20 cellular contexts compared by ENCODE assay signal in genomic region chr1:228249508-228250305, GRCh38.
"Had no signal": no experiment of that assay in that cellular context is flagged by ENCODE, and none has a peak within 500 bp of the region (broad histone marks: within the 10 kb centered on the region; RNA-seq: fewer than 3 reads in every experiment).

No MANE protein-coding gene starts in this region.

- H3K4me3 Mint-ChIP-seq: natural killer cell; stimulated activated memory B cell treated with anti-CD40 and anti-IgM and Interleukin-4, amounts not matched to agents 10 μg/mL and 1 μg/mL and 100 μg/mL, for 72 hours had no signal

- DNase-seq: dermis blood vessel endothelial cell; effector memory CD4-positive, alpha-beta T cell; erythroblast; head of caudate nucleus; left cardiac atrium; left lung; lower lobe of right lung; natural killer cell; pancreas; sigmoid colon; stimulated activated CD4-positive, alpha-beta T cell treated with anti-CD3 and anti-CD28 coated beads, Interleukin-4, amount 100 ng/mL, for 4 hours; stimulated activated naive CD8-positive, alpha-beta T cell treated with anti-CD3 and anti-CD28 coated beads, Interleukin-15, Interleukin-2, amounts not matched to agents 100 U/mL and 50 U/mL, for 24 hours; uterus had no signal

- H3K27ac ChIP-seq: coronary artery, hepatocyte, left lung, lower lobe of right lung, neutrophil, pancreas, sigmoid colon, thoracic aorta, tibial nerve, upper lobe of left lung, uterus had no signal

- H3K36me3 ChIP-seq: neutrophil, uterus had no signal

- H3K9me3 ChIP-seq: neutrophil had no signal

- H3K4me1 ChIP-seq: left lung, lower lobe of right lung, pancreas, sigmoid colon, tibial nerve, upper lobe of left lung, uterus had no signal

- H3K27me3 ChIP-seq: hepatocyte, left lung, neutrophil, pancreas, sigmoid colon, tibial nerve, upper lobe of left lung, uterus had no signal

- H3K4me3 ChIP-seq: coronary artery, hepatocyte, left lung, lower lobe of right lung, pancreas, sigmoid colon, thoracic aorta, tibial nerve, upper lobe of left lung, uterus had no signal

- H3K4me2 ChIP-seq: hepatocyte had no signal

- H3K4me1 Mint-ChIP-seq: natural killer cell; stimulated activated memory B cell treated with anti-CD40 and anti-IgM and Interleukin-4, amounts not matched to agents 10 μg/mL and 1 μg/mL and 100 μg/mL, for 72 hours had no signal

- H3K27me3 Mint-ChIP-seq: stimulated activated memory B cell treated with anti-CD40 and anti-IgM and Interleukin-4, amounts not matched to agents 10 μg/mL and 1 μg/mL and 100 μg/mL, for 72 hours had no signal

- H2AFZ ChIP-seq: hepatocyte had no signal

- ATAC-seq: left cardiac atrium; left lung; lower lobe of right lung; natural killer cell; pancreas; stimulated activated memory B cell treated with anti-CD40 and anti-IgM and Interleukin-4, amounts not matched to agents 10 μg/mL and 1 μg/mL and 100 μg/mL, for 72 hours; stimulated activated naive CD8-positive, alpha-beta T cell treated with anti-CD3 and anti-CD28 coated beads, Interleukin-15, Interleukin-2, amounts not matched to agents 100 U/mL and 50 U/mL, for 24 hours had no signal

- H3K27ac Mint-ChIP-seq: natural killer cell; stimulated activated memory B cell treated with anti-CD40 and anti-IgM and Interleukin-4, amounts not matched to agents 10 μg/mL and 1 μg/mL and 100 μg/mL, for 72 hours had no signal
